ENCODE assay signal across 9 cellular contexts in the genomic region with DNA sequence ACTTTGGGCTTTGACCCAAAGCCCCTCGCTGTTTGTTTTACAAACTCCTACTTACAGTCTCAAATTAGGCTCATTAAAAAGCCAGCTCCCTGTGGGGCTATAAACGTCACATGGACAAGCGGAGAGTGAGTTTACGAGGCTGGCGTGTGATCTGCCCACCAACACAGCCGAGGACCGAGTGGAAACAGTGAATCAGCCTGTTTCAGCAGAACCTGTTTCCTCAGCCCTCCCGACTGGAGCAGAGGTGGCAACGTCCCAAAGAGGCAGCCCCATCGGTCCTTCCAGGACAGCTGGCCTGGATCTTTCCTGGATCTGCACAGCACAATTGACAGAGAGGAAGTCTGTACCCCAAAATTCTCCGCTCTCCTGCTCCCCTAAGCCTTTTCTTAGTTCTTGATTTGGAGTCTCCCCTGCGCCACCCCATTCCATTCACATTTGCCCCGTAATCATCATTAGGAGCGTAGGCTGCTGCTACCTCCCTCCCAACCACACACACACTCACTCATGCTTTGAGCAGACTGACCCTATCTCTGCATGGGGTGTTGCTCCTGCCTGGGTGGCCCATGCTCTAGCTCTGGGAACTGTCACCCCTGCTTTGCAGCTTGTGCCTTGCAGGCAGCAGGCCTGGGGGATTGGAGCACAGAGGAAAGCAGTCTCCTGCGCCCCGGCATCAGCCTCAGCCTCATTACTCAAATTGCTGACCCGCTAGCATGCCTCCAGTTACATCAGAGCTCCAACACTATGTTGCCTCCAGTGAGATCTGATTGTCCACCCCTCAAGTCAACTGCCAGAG.
DNase-seq lines count a peak whose midpoint lies in the region; ATAC-seq and TF ChIP-seq lines count a peak whose summit lies in the region.
"Had no signal": no experiment of that assay in that cellular context is flagged by ENCODE, and none has a peak within 500 bp of the region (broad histone marks: within the 10 kb centered on the region; RNA-seq: fewer than 3 reads in every experiment).

No MANE protein-coding gene starts in this region.

- H2AFZ ChIP-seq in GM23338: no peak overlapping the region
- no peak overlapping the region for H2AFZ ChIP-seq in hepatocyte

- TF ChIP-seq EP300 in stomach (IDR thresholded peaks at IDR 0.05): no peak

- 44% methylated on average over 17 of the region's 17 CpGs for WGBS in hepatocyte (ENCODE audit: low lambda C conversion rate, missing lambda C conversion rate)
- 52 to 69% (median 59%) methylated on average over 17 of the region's 17 CpGs for WGBS in stomach, 5 donors

- H3K4me1 ChIP-seq in GM23338 (ENCODE audit: insufficient read depth): peaks cover 11% of the 10 kb centered on the region
- peaks cover 28% of the 10 kb centered on the region for H3K4me1 ChIP-seq in adipocyte (ENCODE audit: control insufficient read depth, insufficient read depth, low read length)
- peaks cover 21% of the 10 kb centered on the region for H3K4me1 ChIP-seq in hepatocyte (ENCODE audit: insufficient read depth)
- peaks cover 0 to 15% (median 9%) of the 10 kb centered on the region in 4 donors for H3K4me1 ChIP-seq in stomach

- H3K4me3 ChIP-seq in GM23338: no peak overlapping the region
- H3K4me3 ChIP-seq in adipocyte (ENCODE audit: low read length): peak overlapping the region; percentile 12
- H3K4me3 ChIP-seq in hepatocyte: no peak overlapping the region
- H3K4me3 ChIP-seq in stomach: no peak overlapping the region

- H3K9me3 ChIP-seq in adipocyte (ENCODE audit: control insufficient read depth, low read length): no peaks in the 10 kb centered on the region
- no peaks in the 10 kb centered on the region for H3K9me3 ChIP-seq in hepatocyte (ENCODE audit: low read depth)
- H3K9me3 ChIP-seq in stomach: no peaks in the 10 kb centered on the region

- peaks cover 10% of the 10 kb centered on the region for H3K27me3 Mint-ChIP-seq in GM23338 (ENCODE audit: insufficient read depth, low read depth, poor library complexity)

- H3K27ac ChIP-seq in GM23338 (ENCODE audit: low read depth) (no peak overlapping the region), hepatocyte (peak overlapping the region; percentile 55), stomach (peak overlapping the region in 4 of 5 donors; percentile 2 to 67 (median 52))

- H3K27me3 ChIP-seq in GM23338 (ENCODE audit: insufficient read depth) (no peaks in the 10 kb centered on the region), adipocyte (replicated peaks; ENCODE audit: control insufficient read depth, insufficient read depth, low read length) (no peaks in the 10 kb centered on the region), hepatocyte (no peaks in the 10 kb centered on the region), stomach (no peaks in the 10 kb centered on the region)

- H3K79me2 ChIP-seq in GM23338 (replicated peaks; ENCODE audit: insufficient read depth) (no peaks in the 10 kb centered on the region), hepatocyte (peaks cover 4% of the 10 kb centered on the region)

- no peak overlapping the region for H3K4me3 Mint-ChIP-seq in GM23338
- H3K4me3 Mint-ChIP-seq: IgD-negative memory B cell had no signal

- H3K4me2 ChIP-seq in GM23338 (0 out of 2 replicates have a peak overlapping the region, but pooled peaks have one; percentile 14), hepatocyte (peak overlapping the region; percentile 43)

- H3K36me3 ChIP-seq in GM23338 (ENCODE audit: insufficient read depth) (no peaks in the 10 kb centered on the region), adipocyte (ENCODE audit: control insufficient read depth, insufficient read depth, low read length, severe bottlenecking) (no peaks in the 10 kb centered on the region), hepatocyte (replicated peaks; ENCODE audit: insufficient read depth, low read depth) (no peaks in the 10 kb centered on the region), stomach (no peaks in the 10 kb centered on the region)

- intact Hi-C loops in stomach (cut with DNase I; ENCODE audit: low total_unique reads): no loop called here

- ATAC-seq in GM23338 (peak; percentile 65), HG03432 (IDR thresholded peaks at IDR 0.05; ENCODE audit: unreplicated experiment) (no peak)

- H3K4me1 Mint-ChIP-seq in GM23338: peaks cover 21% of the 10 kb centered on the region

- TF ChIP-seq CTCF in GM23338 (conservative IDR thresholded peaks at IDR 0.05; ENCODE audit: low read depth in 2 of 2) (no peak), hepatocyte (IDR thresholded peaks at IDR 0.05; ENCODE audit: poor library complexity) (no peak), stomach (IDR thresholded peaks at IDR 0.05) (no peak)

- no peaks in the 10 kb centered on the region for H4K20me1 ChIP-seq in GM23338 (replicated peaks; ENCODE audit: insufficient read depth)
- peaks cover 7% of the 10 kb centered on the region for H4K20me1 ChIP-seq in hepatocyte (ENCODE audit: insufficient read depth, poor library complexity, severe bottlenecking)

- H3K9me2 ChIP-seq in GM23338 (ENCODE audit: insufficient read depth) (no peaks in the 10 kb centered on the region), hepatocyte (replicated peaks; ENCODE audit: insufficient read depth) (no peaks in the 10 kb centered on the region)

- peak overlapping the region; percentile 16 for H3K9ac ChIP-seq in adipocyte (ENCODE audit: low read length)

- H3K36me3 Mint-ChIP-seq in GM23338 (ENCODE audit: low read depth): no peaks in the 10 kb centered on the region

- H3K9me3 Mint-ChIP-seq in GM23338: no peaks in the 10 kb centered on the region; the same call in 2 of the 3 replicates
- H3K9me3 Mint-ChIP-seq: IgD-negative memory B cell had no signal

- H3F3A ChIP-seq in GM23338 (replicated peaks; ENCODE audit: low read depth): no peaks in the 10 kb centered on the region

- DNase-seq in GM23338 (ENCODE audit: low spot score) (no peak), adipocyte (ENCODE audit: low read depth) (peak; percentile 9), hepatocyte (ENCODE audit: low spot score) (peak; percentile 84), stomach (no peak), NCI-H1105 treated with DMSO at 0.1 percent for 48 hours (lab: John Stamatoyannopoulos, UW) (no peak), COR-L47 (lab: John Stamatoyannopoulos, UW) (no peak)
- DNase-seq in effector CD8-positive, alpha-beta T cell (lab: John Stamatoyannopoulos, UW): no peak

- peak overlapping the region; percentile 50 for H3K27ac Mint-ChIP-seq in GM23338

- TF ChIP-seq POLR2A in stomach (IDR thresholded peaks at IDR 0.05): no peak

TF ChIP-seq in GM23338, 12 proteins besides CTCF, POLR2A, EP300 and RAD21:
- TF ChIP-seq CREB1 (CRISPR knock-in tag; IDR thresholded peaks at IDR 0.05; ENCODE audit: low read depth) (no peak), JUNB (IDR thresholded peaks at IDR 0.05; ENCODE audit: unreplicated experiment) (no peak), EZH2 (IDR thresholded peaks at IDR 0.05; ENCODE audit: low read depth, unreplicated experiment) (no peak)
- TF ChIP-seq, protein P1, sequence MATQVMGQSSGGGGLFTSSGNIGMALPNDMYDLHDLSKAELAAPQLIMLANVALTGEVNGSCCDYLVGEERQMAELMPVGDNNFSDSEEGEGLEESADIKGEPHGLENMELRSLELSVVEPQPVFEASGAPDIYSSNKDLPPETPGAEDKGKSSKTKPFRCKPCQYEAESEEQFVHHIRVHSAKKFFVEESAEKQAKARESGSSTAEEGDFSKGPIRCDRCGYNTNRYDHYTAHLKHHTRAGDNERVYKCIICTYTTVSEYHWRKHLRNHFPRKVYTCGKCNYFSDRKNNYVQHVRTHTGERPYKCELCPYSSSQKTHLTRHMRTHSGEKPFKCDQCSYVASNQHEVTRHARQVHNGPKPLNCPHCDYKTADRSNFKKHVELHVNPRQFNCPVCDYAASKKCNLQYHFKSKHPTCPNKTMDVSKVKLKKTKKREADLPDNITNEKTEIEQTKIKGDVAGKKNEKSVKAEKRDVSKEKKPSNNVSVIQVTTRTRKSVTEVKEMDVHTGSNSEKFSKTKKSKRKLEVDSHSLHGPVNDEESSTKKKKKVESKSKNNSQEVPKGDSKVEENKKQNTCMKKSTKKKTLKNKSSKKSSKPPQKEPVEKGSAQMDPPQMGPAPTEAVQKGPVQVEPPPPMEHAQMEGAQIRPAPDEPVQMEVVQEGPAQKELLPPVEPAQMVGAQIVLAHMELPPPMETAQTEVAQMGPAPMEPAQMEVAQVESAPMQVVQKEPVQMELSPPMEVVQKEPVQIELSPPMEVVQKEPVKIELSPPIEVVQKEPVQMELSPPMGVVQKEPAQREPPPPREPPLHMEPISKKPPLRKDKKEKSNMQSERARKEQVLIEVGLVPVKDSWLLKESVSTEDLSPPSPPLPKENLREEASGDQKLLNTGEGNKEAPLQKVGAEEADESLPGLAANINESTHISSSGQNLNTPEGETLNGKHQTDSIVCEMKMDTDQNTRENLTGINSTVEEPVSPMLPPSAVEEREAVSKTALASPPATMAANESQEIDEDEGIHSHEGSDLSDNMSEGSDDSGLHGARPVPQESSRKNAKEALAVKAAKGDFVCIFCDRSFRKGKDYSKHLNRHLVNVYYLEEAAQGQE (IDR thresholded peaks at IDR 0.05; ENCODE audit: unreplicated experiment): no peak

Comparison
In these comparisons a context has a peak if more than half of its experiments do, and no peak if none do; other contexts are left out.
1. DNase-seq: peak in adipocyte (single experiment) and hepatocyte (single experiment); none in GM23338 (single experiment), stomach (single experiment), NCI-H1105 treated with DMSO at 0.1 percent for 48 hours (single experiment), COR-L47 (single experiment) and effector CD8-positive, alpha-beta T cell (single experiment).